Comparison of ENCODE assay signal across 8 cellular contexts in the genomic region with DNA sequence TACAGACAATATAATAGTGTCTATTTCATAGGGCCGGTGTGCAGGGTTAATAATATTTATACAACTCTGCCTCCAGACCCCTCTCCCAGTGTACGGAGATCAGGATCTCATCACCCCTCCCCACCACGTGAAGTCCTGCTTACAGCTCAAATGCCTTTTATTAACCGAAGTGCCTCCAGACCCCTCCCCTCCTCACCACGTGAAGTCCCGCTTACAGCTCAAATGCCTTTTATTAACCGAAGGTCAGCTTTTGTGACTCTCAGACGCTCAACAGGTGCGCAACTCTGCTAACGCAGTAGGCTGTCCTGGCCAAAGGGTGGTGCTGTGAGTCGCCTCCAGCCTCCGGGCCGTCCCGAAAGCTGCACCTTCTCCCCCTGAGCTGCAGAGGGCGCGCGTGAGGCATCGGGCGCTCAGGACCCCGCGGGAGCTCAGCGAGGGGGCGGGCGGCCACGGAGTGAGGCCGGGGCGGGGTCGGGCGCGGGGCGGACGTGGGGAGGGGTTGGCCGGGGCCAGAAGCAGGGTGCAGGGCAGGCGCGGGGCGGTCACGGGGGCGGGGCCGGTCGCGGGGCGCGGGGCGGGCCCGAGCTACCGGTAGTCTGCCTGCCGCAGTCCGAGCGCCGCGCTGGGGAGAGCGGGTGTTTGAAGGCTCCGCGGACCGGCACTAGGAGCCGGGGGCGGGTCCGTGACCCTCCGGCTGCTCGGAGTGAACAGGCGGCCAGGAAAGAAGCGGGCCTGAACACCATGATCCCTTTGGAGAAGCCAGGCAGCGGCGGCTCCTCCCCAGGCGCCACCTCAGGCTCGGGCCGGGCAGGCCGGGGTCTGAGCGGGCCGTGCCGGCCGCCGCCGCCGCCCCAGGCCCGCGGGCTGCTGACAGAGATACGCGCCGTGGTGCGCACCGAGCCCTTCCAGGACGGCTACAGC.
DNase-seq lines count a peak whose midpoint lies in the region; ATAC-seq and TF ChIP-seq lines count a peak whose summit lies in the region.

A gene (plus strand): TSS at position 606 of the 921 bp plus-strand sequence. CDS start 136 bp downstream, at position 742.

- DNase-seq in AML-193 (lab: John Stamatoyannopoulos, UW) (peak; percentile 79 to 88), NCI-H446 (lab: John Stamatoyannopoulos, UW) (peak; percentile 90 to 97), choroid plexus epithelial cell (ENCODE audit: low read depth) (peak; percentile 95), kidney tubule cell (ENCODE audit: low spot score) (peak; percentile 94)
- DNase-seq in activated CD4-positive, alpha-beta T cell treated with anti-CD3 and anti-CD28 coated beads for 24 hours (ENCODE audit: low read depth in 2 of 2), result peak; percentile 84 to 86
- peak; percentile 92 to 93 for DNase-seq in stimulated activated CD4-positive, alpha-beta T cell treated with anti-CD3 and anti-CD28 coated beads, Interleukin-1b, Interleukin-23, amount 100 ng/mL, for 4 hours (ENCODE audit: low read depth in 2 of 2)

- peak; percentile 65 for ATAC-seq in GM19035 (IDR thresholded peaks at IDR 0.05; ENCODE audit: unreplicated experiment)
- peak; percentile 69 for ATAC-seq in HG03354 (IDR thresholded peaks at IDR 0.05; ENCODE audit: poor library complexity, severe bottlenecking, unreplicated experiment)

- TF ChIP-seq CTCF in choroid plexus epithelial cell (conservative IDR thresholded peaks at IDR 0.05; ENCODE audit: low read depth, low read length), result peak; percentile 94

- H3K4me3 ChIP-seq in choroid plexus epithelial cell (ENCODE audit: low read depth, low read length), result peak within 1 kb of the TSS; percentile 93

Comparison
In these comparisons a context has a peak if more than half of its experiments do, and no peak if none do; other contexts are left out.
1. Peak in every context shown above with its lines: DNase-seq, ATAC-seq and H3K4me3 ChIP-seq.